ENCODE assay signal across 8 cellular contexts in the genomic region with DNA sequence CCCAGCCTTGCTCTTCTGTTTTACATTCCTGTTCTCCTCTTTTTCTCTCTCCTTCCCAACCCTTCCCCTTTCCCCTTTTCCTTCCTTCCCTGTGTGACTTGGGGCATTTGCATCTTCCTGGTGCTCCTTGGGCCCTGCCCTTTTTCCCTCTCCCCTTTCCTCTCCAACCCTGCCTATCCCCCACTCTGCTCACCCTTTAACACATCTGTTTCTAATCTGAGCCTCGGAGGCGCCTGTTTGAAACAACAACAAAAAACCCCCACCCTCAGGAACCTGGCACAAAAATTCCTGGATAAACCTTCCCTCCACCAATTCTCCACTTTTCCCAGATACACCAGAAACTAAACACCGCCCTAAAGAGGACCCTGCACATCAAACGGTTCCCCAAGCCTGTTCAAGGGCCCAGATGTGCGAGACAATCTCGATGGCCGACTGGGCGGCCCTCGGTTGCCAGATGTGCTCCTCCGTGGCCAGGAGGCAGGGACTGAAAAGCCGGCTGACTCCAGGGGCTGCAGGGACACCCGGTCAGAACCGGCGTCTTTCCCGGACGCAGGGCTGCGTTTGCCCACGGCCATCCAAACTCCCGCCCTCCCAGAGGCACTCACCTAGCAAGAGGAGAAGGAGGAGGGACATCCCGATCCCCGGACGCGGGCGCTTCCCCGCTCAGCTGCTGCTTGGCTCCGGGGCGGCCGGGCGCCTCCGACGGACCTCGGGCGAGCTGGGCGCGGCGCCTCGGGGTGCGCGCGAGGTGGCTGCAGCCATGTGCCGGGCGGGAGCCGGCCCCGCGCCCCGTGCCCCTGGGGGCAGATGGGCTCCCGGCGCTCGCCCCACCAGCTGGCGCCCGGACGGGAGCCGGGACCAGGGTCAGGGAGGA. TPM values are rescaled to one million over a fixed set of nuclear protein-coding genes. Genes with fewer than 3 reads are reported as not detected.
DNase-seq lines count a peak whose midpoint lies in the region; ATAC-seq, FAIRE-seq and TF ChIP-seq lines count a peak whose summit lies in the region.

No MANE protein-coding gene starts in this region.

- peaks cover 22% of the 10 kb centered on the region for H3K4me1 Mint-ChIP-seq in activated naive CD4-positive, alpha-beta T cell treated with anti-CD3 and anti-CD28 coated beads, Interleukin-2, amount 50 U/mL, for 24 hours
- H3K4me1 Mint-ChIP-seq in activated naive CD4-positive, alpha-beta T cell treated with anti-CD3 and anti-CD28 coated beads for 36 hours (ENCODE audit: low read depth) = peaks cover 20% of the 10 kb centered on the region

- no peaks in the 10 kb centered on the region for H4K20me1 ChIP-seq in keratinocyte (ENCODE audit: control insufficient read depth, extremely low read depth, insufficient read depth, low read length)

- TF ChIP-seq CTCF in keratinocyte (optimal IDR thresholded peaks at IDR 0.05 in 1 of 3, IDR thresholded peaks at IDR 0.05 in 1 of 3, conservative IDR thresholded peaks at IDR 0.05 in 1 of 3; ENCODE audit: extremely low read depth in 1 of 3, insufficient read depth in 2 of 3, low read length in 3 of 3) = no peak
- TF ChIP-seq CTCF in thoracic aorta (IDR thresholded peaks at IDR 0.05) = no peak

- ATAC-seq in thoracic aorta (ENCODE audit: insufficient number of reproducible peaks, low FRiP score, low read depth) = no peak
- no peak for ATAC-seq in GM19463 (IDR thresholded peaks at IDR 0.05; ENCODE audit: unreplicated experiment)
- no peak for ATAC-seq in GM18909 (IDR thresholded peaks at IDR 0.05; ENCODE audit: poor library complexity, unreplicated experiment)

- H3K36me3 Mint-ChIP-seq in activated naive CD4-positive, alpha-beta T cell treated with anti-CD3 and anti-CD28 coated beads, Interleukin-2, amount 50 U/mL, for 24 hours = no peaks in the 10 kb centered on the region
- H3K36me3 Mint-ChIP-seq in activated naive CD4-positive, alpha-beta T cell treated with anti-CD3 and anti-CD28 coated beads for 36 hours (ENCODE audit: low read depth) = no peaks in the 10 kb centered on the region

- H3K9me3 ChIP-seq in keratinocyte (ENCODE audit: control insufficient read depth, low read depth, low read length) (no peaks in the 10 kb centered on the region), thoracic aorta (no peaks in the 10 kb centered on the region)

- H3K27ac ChIP-seq in keratinocyte (ENCODE audit: control insufficient read depth, insufficient read depth, low read length) = peak overlapping the region; percentile 11
- H3K27ac ChIP-seq in thoracic aorta = peak overlapping the region; percentile 90 to 94

- H3K36me3 ChIP-seq in keratinocyte (ENCODE audit: control insufficient read depth in 2 of 2, extremely low read depth in 1 of 2, insufficient read depth in 2 of 2, low read length in 2 of 2) (no peaks in the 10 kb centered on the region), thoracic aorta (no peaks in the 10 kb centered on the region)

- DNase-seq in activated naive CD4-positive, alpha-beta T cell treated with anti-CD3 and anti-CD28 coated beads for 36 hours = no peak
- DNase-seq in astrocyte of the hippocampus (ENCODE audit: low read depth, low spot score) = peak; percentile 64
- no peak for DNase-seq in keratinocyte (ENCODE audit: low read depth, low spot score)
- DNase-seq in thoracic aorta (ENCODE audit: low spot score) = no peak
- no peak for DNase-seq in central memory CD4-positive, alpha-beta T cell

- CTCF ChIA-PET in activated naive CD4-positive, alpha-beta T cell treated with anti-CD3 and anti-CD28 coated beads for 36 hours (lab: Charles Lee) = interaction anchor here (0.8 to 1.0 kb wide), 2 partner anchors 53 to 283 kb away, joined by 3 read pairs; no protein-coding TSS in a partner anchor

- no peaks in the 10 kb centered on the region for H3K9me3 Mint-ChIP-seq in activated naive CD4-positive, alpha-beta T cell treated with anti-CD3 and anti-CD28 coated beads, Interleukin-2, amount 50 U/mL, for 24 hours
- no peaks in the 10 kb centered on the region for H3K9me3 Mint-ChIP-seq in activated naive CD4-positive, alpha-beta T cell treated with anti-CD3 and anti-CD28 coated beads for 36 hours

- no peak for FAIRE-seq in keratinocyte (lab: Jason Lieb, UNC)

- H3K27me3 ChIP-seq in keratinocyte (ENCODE audit: control insufficient read depth, extremely low read depth, insufficient read depth, low read length) (no peaks in the 10 kb centered on the region), thoracic aorta (replicated peaks; ENCODE audit: insufficient read depth) (no peaks in the 10 kb centered on the region)

- H3K4me3 ChIP-seq in keratinocyte (ENCODE audit: control insufficient read depth in 2 of 3, extremely low read depth in 1 of 3, insufficient read depth in 2 of 3, low read depth in 1 of 3, low read length in 3 of 3) (peak overlapping the region; percentile 33 to 60 (median 46)), thoracic aorta (peak overlapping the region; percentile 77)

- H3K27ac Mint-ChIP-seq in activated naive CD4-positive, alpha-beta T cell treated with anti-CD3 and anti-CD28 coated beads, Interleukin-2, amount 50 U/mL, for 24 hours = no peak overlapping the region
- no peak overlapping the region for H3K27ac Mint-ChIP-seq in activated naive CD4-positive, alpha-beta T cell treated with anti-CD3 and anti-CD28 coated beads for 36 hours

- H3K4me1 ChIP-seq in keratinocyte (ENCODE audit: control insufficient read depth, extremely low read depth, insufficient read depth, low read length) (peaks cover 16% of the 10 kb centered on the region), thoracic aorta (ENCODE audit: control insufficient read depth in 1 of 2, low read depth in 2 of 2) (peaks cover 8 to 50% of the 10 kb centered on the region in 2 donors)

- H3K27me3 Mint-ChIP-seq in activated naive CD4-positive, alpha-beta T cell treated with anti-CD3 and anti-CD28 coated beads, Interleukin-2, amount 50 U/mL, for 24 hours = peaks cover 31% of the 10 kb centered on the region
- peaks cover 49% of the 10 kb centered on the region for H3K27me3 Mint-ChIP-seq in activated naive CD4-positive, alpha-beta T cell treated with anti-CD3 and anti-CD28 coated beads for 36 hours (ENCODE audit: low read depth)

- intact Hi-C loops in activated naive CD4-positive, alpha-beta T cell treated with anti-CD3 and anti-CD28 coated beads for 36 hours (cut with micrococcal nuclease) = no loop called here

- peak overlapping the region; percentile 67 for H3K4me2 ChIP-seq in keratinocyte (ENCODE audit: control insufficient read depth, extremely low read depth, insufficient read depth, low read depth, low read length)

- dilution Hi-C loops in keratinocyte (cut with MboI; ENCODE audit: extremely low pct_ligation_motif_present, low sequenced_read_pairs) = no loop called here

- no peaks in the 10 kb centered on the region for H3K79me2 ChIP-seq in keratinocyte (ENCODE audit: control insufficient read depth, insufficient read depth, low read length)

- H2AFZ ChIP-seq in keratinocyte (ENCODE audit: control insufficient read depth, low read length) = peak overlapping the region; percentile 66

- peak overlapping the region; percentile 74 for H3K4me3 Mint-ChIP-seq in activated naive CD4-positive, alpha-beta T cell treated with anti-CD3 and anti-CD28 coated beads, Interleukin-2, amount 50 U/mL, for 24 hours
- no peak overlapping the region for H3K4me3 Mint-ChIP-seq in activated naive CD4-positive, alpha-beta T cell treated with anti-CD3 and anti-CD28 coated beads for 36 hours

- H3K9me1 ChIP-seq in keratinocyte (ENCODE audit: control insufficient read depth, extremely low read depth, insufficient read depth, low read length) = no peaks in the 10 kb centered on the region

- H3K9ac ChIP-seq in keratinocyte (ENCODE audit: control insufficient read depth, extremely low read depth, insufficient read depth, low read length) = peak overlapping the region; percentile 63

RNA-seq across cellular contexts. Expression of gene CLMP, which starts 0.5 kb away (rescaled TPM):
- total RNA-seq in activated naive CD4-positive, alpha-beta T cell treated with anti-CD3 and anti-CD28 coated beads for 36 hours = under 1 TPM; 0.14 to 0.15 TPM
- 2.7 to 5.4 TPM (median 3.1 TPM) in 3 replicates for polyA plus RNA-seq in keratinocyte
- 7.0 TPM for polyA plus RNA-seq in keratinocyte (2011; ENCODE audit: low read depth)
- 1.7 and 2.8 TPM in 2 replicates for polyA plus RNA-seq in keratinocyte (2011; cell fraction: cytosol; rRNA removed)
- polyA plus RNA-seq in keratinocyte (2011; cell fraction: nucleus; rRNA removed) = 2.2 and 4.6 TPM in 2 replicates
- polyA plus RNA-seq in keratinocyte (2012; ENCODE audit: low replicate concordance) = 1.8 and 2.8 TPM in 2 replicates
- 6.3 to 11.2 TPM (median 9.6 TPM) in 3 replicates for polyA minus RNA-seq in keratinocyte
- polyA minus RNA-seq in keratinocyte (2011; cell fraction: cytosol; rRNA and poly(A)+ RNA removed) = 2.5 TPM
- polyA minus RNA-seq in keratinocyte (2011; cell fraction: nucleus; rRNA and poly(A)+ RNA removed) = 1.9 and 5.5 TPM in 2 replicates
- total RNA-seq in thoracic aorta = 100 to 1,000 TPM in 1 of 2 donors, 10 to 100 TPM in 1; 48.3 to 126 TPM

Comparison
In these comparisons a context has a peak if more than half of its experiments do, and no peak if none do; other contexts are left out.
1. RNA of gene CLMP, which starts 0.5 kb away (total RNA-seq): 48.3 to 126 TPM in thoracic aorta; 0.14 to 0.15 TPM in activated naive CD4-positive, alpha-beta T cell treated with anti-CD3 and anti-CD28 coated beads for 36 hours; every median in the first group is over 10 times any median in the second.